In genomic region chr3:179668429-179668828, GRCh38 we compare ENCODE assay signal across 7 cellular contexts.
"Had no signal": no experiment of that assay in that cellular context is flagged by ENCODE, and none has a peak within 500 bp of the region (broad histone marks: within the 10 kb centered on the region; RNA-seq: fewer than 3 reads in every experiment).

No MANE protein-coding gene starts in this region.

- H3K9me3 Mint-ChIP-seq: GM23338, H9 had no signal

- H3K4me3 Mint-ChIP-seq: GM23338, H9, IgD-negative memory B cell had no signal

- H3K4me3 ChIP-seq: GM23338 had no signal

- DNase-seq: H9, HCEC 1CT had no signal

- H2AFZ ChIP-seq: GM23338 had no signal

- ATAC-seq: GM23338 had no signal

- FAIRE-seq: H1, H54, HTR-8/SVneo had no signal

- H3K27ac Mint-ChIP-seq: GM23338, H9, IgD-negative memory B cell had no signal

- H3K27me3 Mint-ChIP-seq: IgD-negative memory B cell had no signal

- H3K4me2 ChIP-seq: GM23338 had no signal
